19 cellular contexts compared by ENCODE assay signal in the genomic region with DNA sequence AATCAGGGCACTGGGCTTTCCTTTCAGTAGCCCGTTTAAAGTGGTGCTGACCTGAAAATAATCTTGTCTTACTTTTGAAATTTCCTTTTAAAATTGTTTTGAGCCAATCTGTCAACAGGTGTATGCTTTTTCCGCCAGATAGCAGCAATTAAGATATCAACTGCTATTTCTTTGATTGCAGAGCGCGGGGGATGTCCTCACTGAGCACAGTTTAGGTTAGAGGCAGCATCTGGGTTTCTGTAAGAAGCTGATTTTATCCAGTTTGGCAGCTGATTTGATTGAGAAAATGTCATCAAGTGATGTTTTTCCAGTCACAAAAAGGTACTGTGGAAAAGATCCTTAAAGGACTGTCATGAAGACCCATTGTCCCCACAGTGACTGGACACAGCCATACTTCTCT.
DNase-seq lines count a peak whose midpoint lies in the region; ATAC-seq and TF ChIP-seq lines count a peak whose summit lies in the region.
"Had no signal": no experiment of that assay in that cellular context is flagged by ENCODE, and none has a peak within 500 bp of the region (broad histone marks: within the 10 kb centered on the region; RNA-seq: fewer than 3 reads in every experiment).

No MANE protein-coding gene starts in this region.

- no peaks in the 10 kb centered on the region for H3F3A ChIP-seq in SK-N-SH (replicated peaks; ENCODE audit: insufficient read depth)

- TF ChIP-seq CTCF in SK-N-SH (IDR thresholded peaks at IDR 0.05) = no peak
- TF ChIP-seq CTCF in hepatocyte (IDR thresholded peaks at IDR 0.05; ENCODE audit: poor library complexity) = no peak

- no peaks in the 10 kb centered on the region for H3K9me2 ChIP-seq in SK-N-SH
- H3K9me2 ChIP-seq in hepatocyte (replicated peaks; ENCODE audit: insufficient read depth) = no peaks in the 10 kb centered on the region

- H3K9ac ChIP-seq in SK-N-SH = no peak overlapping the region
- H3K9ac ChIP-seq: BLaER1 had no signal

- POLR2A ChIA-PET in SK-N-SH (lab: Yijun Ruan, JAX) = no interaction called here

- 49% methylated on average over 4 of the region's 4 CpGs for WGBS in SK-N-SH (ENCODE audit: low lambda C conversion rate)
- 66% methylated on average over 4 of the region's 4 CpGs for WGBS in hepatocyte (ENCODE audit: low lambda C conversion rate, missing lambda C conversion rate)

- H3K9me3 ChIP-seq in SK-N-SH (no peaks in the 10 kb centered on the region), hepatocyte (ENCODE audit: low read depth) (no peaks in the 10 kb centered on the region)

- TF ChIP-seq EP300 in SK-N-SH (IDR thresholded peaks at IDR 0.05; ENCODE audit: borderline replicate concordance in 1 of 2, low read depth in 1 of 2, low read length in 1 of 2) = peak in 1 of 2 experiments; percentile 9; a peak in 1 of 4 replicates

- CTCF ChIA-PET in SK-N-SH (lab: Yijun Ruan, JAX) = interaction anchor here (1.6 kb wide), 1 partner anchor 15 kb away, joined by 5 read pairs; no protein-coding TSS in a partner anchor

- no peak overlapping the region for H2AFZ ChIP-seq in SK-N-SH (ENCODE audit: low read depth)
- H2AFZ ChIP-seq in hepatocyte = no peak overlapping the region
- H2AFZ ChIP-seq: GM23338 had no signal

- H3K27me3 ChIP-seq in SK-N-SH (ENCODE audit: insufficient read depth) (no peaks in the 10 kb centered on the region), hepatocyte (no peaks in the 10 kb centered on the region)
- H3K27me3 ChIP-seq: BLaER1 had no signal

- DNase-seq in NCI-H748 (lab: John Stamatoyannopoulos, UW; ENCODE audit: unreplicated experiment) (peak; percentile 55), NCI-H748 treated with DMSO at 0.1 percent for 48 hours (lab: John Stamatoyannopoulos, UW) (no peak), SK-N-SH (peak; percentile 21), hepatocyte (ENCODE audit: low spot score) (no peak), DMS153 (lab: John Stamatoyannopoulos, UW) (no peak)
- DNase-seq: Caco-2; CD4-positive, CD25-positive, alpha-beta regulatory T cell; CD8-positive, alpha-beta T cell; DMS79; EL; GDM1; H9 had no signal

- H3K4me3 ChIP-seq in SK-N-SH (ENCODE audit: low read depth in 2 of 2, low read length in 1 of 2) = no peak overlapping the region
- no peak overlapping the region for H3K4me3 ChIP-seq in hepatocyte
- H3K4me3 ChIP-seq: BLaER1, GM12878, GM23338 had no signal

- no peak overlapping the region for H3K27ac ChIP-seq in SK-N-SH (ENCODE audit: low read depth in 2 of 2, low read length in 1 of 2)
- H3K27ac ChIP-seq in hepatocyte = peak overlapping the region; percentile 28
- H3K27ac ChIP-seq: BLaER1, C4-2B had no signal

- no peaks in the 10 kb centered on the region for H4K20me1 ChIP-seq in SK-N-SH (ENCODE audit: insufficient read depth)
- no peaks in the 10 kb centered on the region for H4K20me1 ChIP-seq in hepatocyte (ENCODE audit: insufficient read depth, poor library complexity, severe bottlenecking)
- H4K20me1 ChIP-seq: BLaER1 had no signal

- peaks cover 0 to 5% of the 10 kb centered on the region in 2 experiments; a peak in 1 of 4 replicates for H3K4me1 ChIP-seq in SK-N-SH (ENCODE audit: control insufficient read depth in 1 of 2, insufficient read depth in 2 of 2, low read depth in 1 of 2, low read length in 1 of 2)
- H3K4me1 ChIP-seq in hepatocyte (ENCODE audit: insufficient read depth) = no peaks in the 10 kb centered on the region
- H3K4me1 ChIP-seq: BLaER1, Caco-2 had no signal

- no peaks in the 10 kb centered on the region for H3K79me2 ChIP-seq in SK-N-SH (ENCODE audit: insufficient read depth)
- no peaks in the 10 kb centered on the region for H3K79me2 ChIP-seq in hepatocyte

- no peak for ATAC-seq in GM18519 (IDR thresholded peaks at IDR 0.05; ENCODE audit: low FRiP score, unreplicated experiment)
- no peak for ATAC-seq in HG03025 (IDR thresholded peaks at IDR 0.05; ENCODE audit: low FRiP score, unreplicated experiment)
- ATAC-seq: CD8-positive, alpha-beta T cell; GM12878; GM23338; HCT116 had no signal

- H3K4me2 ChIP-seq in SK-N-SH (no peak overlapping the region), hepatocyte (no peak overlapping the region)
- H3K4me2 ChIP-seq: BLaER1, GM23338 had no signal

- no peaks in the 10 kb centered on the region for H3K36me3 ChIP-seq in SK-N-SH (replicated peaks in 1 of 2; ENCODE audit: control insufficient read depth in 1 of 2, insufficient read depth in 2 of 2, low read length in 1 of 2)
- H3K36me3 ChIP-seq in hepatocyte (replicated peaks; ENCODE audit: insufficient read depth, low read depth) = no peaks in the 10 kb centered on the region
- H3K36me3 ChIP-seq: BLaER1 had no signal

- TF ChIP-seq RAD21 in SK-N-SH (IDR thresholded peaks at IDR 0.05; ENCODE audit: low read length) = no peak

TF ChIP-seq in SK-N-SH, 30 proteins besides CTCF, POLR2A, EP300 and RAD21:
- TF ChIP-seq EZH2phosphoT487 (IDR thresholded peaks at IDR 0.05; ENCODE audit: borderline replicate concordance, low read depth) (no peak), GATA2 (CRISPR knock-in tag; IDR thresholded peaks at IDR 0.05) (peak; percentile 60), RCOR1 (IDR thresholded peaks at IDR 0.05; ENCODE audit: low read length) (peak; percentile 26; the same call in 1 of the 2 replicates), REST (IDR thresholded peaks at IDR 0.05; ENCODE audit: low read depth, low read length) (no peak), TEAD4 (IDR thresholded peaks at IDR 0.05; ENCODE audit: borderline replicate concordance, insufficient read depth) (no peak), ZBTB33 (IDR thresholded peaks at IDR 0.05; ENCODE audit: borderline replicate concordance, low read depth) (no peak)
TF ChIP-seq in SK-N-SH: peak in this region for 2.

Comparison
In these comparisons a context has a peak if more than half of its experiments do, and no peak if none do; other contexts are left out.
1. DNase-seq: peak in NCI-H748 (single experiment) and SK-N-SH (single experiment); none in NCI-H748 treated with DMSO at 0.1 percent for 48 hours (single experiment), hepatocyte (single experiment) and DMS153 (single experiment).